In genomic region chr12:55848487-55849224, GRCh38 we compare ENCODE assay signal across 1 cellular context.
TF ChIP-seq lines count a peak whose summit lies in the region.

No MANE protein-coding gene starts in this region.

TF ChIP-seq in HepG2, 621 proteins besides CTCF, POLR2A, EP300 and RAD21:
- 0 out of 2 replicates have a peak, but pooled peaks have one; percentile 17 for TF ChIP-seq ZNF770 (CRISPR knock-in tag; IDR thresholded peaks at IDR 0.05)
